1 cellular context compared by ENCODE assay signal in the genomic region with DNA sequence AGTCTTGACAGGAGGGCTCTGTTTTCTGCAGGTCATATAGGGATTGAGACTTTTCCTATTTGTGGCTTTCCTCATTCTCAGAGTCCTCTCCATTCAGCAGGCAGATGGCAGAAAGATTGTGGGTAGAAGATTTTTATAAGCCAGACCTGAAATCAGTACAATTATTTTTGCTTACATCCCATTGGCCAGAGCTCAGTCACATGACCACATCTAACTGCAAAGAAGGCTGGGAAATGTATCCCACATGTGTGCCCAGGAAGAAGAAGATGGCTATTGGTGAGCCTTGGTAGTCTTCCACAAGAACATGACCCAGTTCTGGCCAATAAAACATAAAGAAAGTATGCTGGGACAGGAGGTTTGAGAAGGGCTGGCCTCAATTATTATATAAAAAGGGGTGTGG.
TF ChIP-seq lines count a peak whose summit lies in the region.

No MANE protein-coding gene starts in this region.

TF ChIP-seq in endothelial cell of umbilical vein, 7 proteins besides CTCF, POLR2A, EP300 and RAD21 (continued from another document):
- TF ChIP-seq POLR2AphosphoS5 (IDR thresholded peaks at IDR 0.05; ENCODE audit: insufficient read depth, low read depth, low read length): no peak
- TF ChIP-seq MAX (IDR thresholded peaks at IDR 0.05; ENCODE audit: insufficient read depth, insufficient read length): no peak
- TF ChIP-seq EZH2 (IDR thresholded peaks at IDR 0.05; ENCODE audit: borderline replicate concordance, low read depth, low read length, severe bottlenecking): no peak
- TF ChIP-seq GATA2 (IDR thresholded peaks at IDR 0.05; ENCODE audit: insufficient read depth, insufficient read length, low read depth, low read length): no peak
- TF ChIP-seq FOS (IDR thresholded peaks at IDR 0.05; ENCODE audit: borderline replicate concordance, insufficient read depth, low read length): no peak
TF ChIP-seq in endothelial cell of umbilical vein: peak in this region for 0.
